In the genomic region with DNA sequence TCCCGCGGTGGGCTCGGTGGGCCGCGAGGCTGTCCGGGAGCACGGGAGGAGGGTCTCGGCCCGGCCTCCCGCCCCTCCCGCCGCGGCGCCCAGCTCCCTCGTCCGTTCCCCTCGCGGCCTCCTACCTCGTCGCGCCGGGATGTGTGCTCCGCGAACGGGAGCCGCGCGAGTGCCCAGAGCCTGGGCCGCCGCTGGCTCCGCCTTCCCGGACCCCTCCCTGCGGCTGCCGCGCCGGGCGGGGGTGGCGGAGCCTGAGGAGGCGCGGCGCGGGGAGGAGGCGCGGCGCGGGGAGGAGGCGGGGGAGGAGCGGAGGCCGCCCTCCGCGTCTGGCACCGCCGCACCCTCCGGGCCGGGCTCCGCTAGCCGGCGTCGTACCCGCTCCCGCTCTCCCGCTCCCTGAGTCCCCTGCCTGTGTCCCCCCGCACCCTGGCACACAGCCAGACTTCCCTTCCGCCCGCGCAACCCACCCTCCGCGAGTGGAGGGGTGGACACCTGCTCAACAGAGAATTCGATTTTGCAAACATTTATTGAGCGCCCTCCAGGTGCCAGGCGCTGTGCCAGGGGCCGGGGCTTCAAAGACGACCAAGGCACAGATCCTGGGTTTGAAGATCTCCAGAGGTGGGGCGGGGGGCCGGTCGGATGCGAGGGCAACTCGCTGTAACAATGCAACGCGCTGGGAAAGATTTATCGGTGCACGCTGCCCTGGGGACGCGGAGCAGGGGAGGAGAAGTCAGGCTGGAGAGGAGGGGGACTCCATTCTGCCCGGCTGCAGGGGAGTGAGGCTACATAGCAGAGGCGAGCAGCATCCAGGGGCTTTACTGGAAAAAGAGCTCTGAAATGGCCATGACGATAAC, we compare ENCODE assay signal across 7 cellular contexts. TPM values are rescaled to one million over a fixed set of nuclear protein-coding genes. Genes with fewer than 3 reads are reported as not detected.
A peak's percentile ranks its signal among the peaks of the same experiment; 100 is the strongest.
DNase-seq lines count a peak whose midpoint lies in the region; ATAC-seq, FAIRE-seq and TF ChIP-seq lines count a peak whose summit lies in the region.

Gene MPP3 (minus strand): TSS at position 171 of the 854 bp plus-strand sequence. CDS start 1,240 bp downstream, outside the sequence.

- DNase-seq in GM18507 (ENCODE audit: extremely low spot score, insufficient read length, low read depth) (peak; percentile 15), NCI-H2196 (lab: John Stamatoyannopoulos, UW; ENCODE audit: unreplicated experiment) (peak; percentile 92)
- DNase-seq in activated CD4-positive, alpha-beta T cell treated with anti-CD3 and anti-CD28 coated beads, Interleukin-2, amount 50 U/mL, for 4 hours, result peak; percentile 36 to 45
- DNase-seq in stimulated activated CD4-positive, alpha-beta T cell treated with anti-CD3 and anti-CD28 coated beads, Interleukin-2, amount 100 ng/mL, for 48 hours, result peak; percentile 16 to 25

- ATAC-seq in HG02973 (IDR thresholded peaks at IDR 0.05; ENCODE audit: unreplicated experiment), result no peak

- no peak for TF ChIP-seq CTCF in liver (IDR thresholded peaks at IDR 0.05; ENCODE audit: low read depth, low read length, missing input control)

- H3K4me1 ChIP-seq in ectodermal cell (ENCODE audit: control insufficient read depth, insufficient read depth, low read length), result peaks cover 5% of the 10 kb centered on the region
- peaks cover 0 to 14% (median 10%) of the 10 kb centered on the region in 4 donors for H3K4me1 ChIP-seq in liver (ENCODE audit: control insufficient read depth in 4 of 4, insufficient read depth in 4 of 4, low read length in 3 of 4)

- H3K9me3 ChIP-seq in ectodermal cell (ENCODE audit: control insufficient read depth, low read length), result no peaks in the 10 kb centered on the region
- H3K9me3 ChIP-seq in liver (ENCODE audit: control insufficient read depth in 4 of 4, low read length in 3 of 4), result no peaks in the 10 kb centered on the region

- WGBS in ectodermal cell, 2 experiments, result 1% methylated on average over 87 of the region's 87 CpGs
- WGBS in liver, result 4% methylated on average over 87 of the region's 87 CpGs

- H3K4me3 ChIP-seq in ectodermal cell (ENCODE audit: insufficient read depth, low read depth, low read length) (peak within 1 kb of the TSS; percentile 72), liver (ENCODE audit: low read depth in 1 of 3, low read length in 3 of 3) (peak within 1 kb of the TSS in 2 of 3 donors; percentile 43 to 70)

- FAIRE-seq in GM18507 (lab: Jason Lieb, UNC), result no peak

- H3K27ac ChIP-seq in ectodermal cell (ENCODE audit: insufficient read depth, low read depth, low read length, poor library complexity, severe bottlenecking) (no peak within 1 kb of the TSS), liver (ENCODE audit: low read depth in 1 of 2, low read length in 2 of 2) (no peak within 1 kb of the TSS)

- no peak within 1 kb of the TSS for H3K9ac ChIP-seq in liver (ENCODE audit: low read depth in 1 of 2, low read length in 2 of 2)

- H3K36me3 ChIP-seq in ectodermal cell (ENCODE audit: control insufficient read depth, insufficient read depth, low read length) (no peaks in the 10 kb centered on the region), liver (ENCODE audit: control insufficient read depth in 4 of 4, insufficient read depth in 3 of 4, low read depth in 1 of 4, low read length in 3 of 4) (no peaks in the 10 kb centered on the region)

- H3K27me3 ChIP-seq in ectodermal cell (ENCODE audit: control insufficient read depth, insufficient read depth, low read length, poor library complexity, severe bottlenecking), result peaks cover 30% of the 10 kb centered on the region
- H3K27me3 ChIP-seq in liver (ENCODE audit: control insufficient read depth in 4 of 4, insufficient read depth in 4 of 4, low read length in 3 of 4), result no peaks in the 10 kb centered on the region

- no peak for TF ChIP-seq RAD21 in liver (IDR thresholded peaks at IDR 0.05)

TF ChIP-seq in liver, 16 proteins besides CTCF, POLR2A, EP300 and RAD21:
- TF ChIP-seq JUND (IDR thresholded peaks at IDR 0.05), result no peak
- TF ChIP-seq GABPA (IDR thresholded peaks at IDR 0.05 in 1 of 2, conservative IDR thresholded peaks at IDR 0.05 in 1 of 2), result no peak
- no peak for TF ChIP-seq SP1 (IDR thresholded peaks at IDR 0.05)

RNA-seq across cellular contexts. Expression of gene MPP3, which starts in this region (rescaled TPM):
- 5.9 TPM for polyA plus RNA-seq in ectodermal cell (2013, experiment 1 of 4)
- polyA plus RNA-seq in ectodermal cell (2013, experiment 2 of 4), result 8.3 TPM
- polyA plus RNA-seq in ectodermal cell (2013, experiment 3 of 4), result 10.2 TPM
- polyA plus RNA-seq in ectodermal cell (2013, experiment 4 of 4), result 9.1 TPM
- total RNA-seq in liver, result 1 to 10 TPM in 1 of 2 donors, under 1 TPM in 1; 0.23 to 1.3 TPM
- under 1 TPM; 0.63 to 0.82 TPM for polyA plus RNA-seq in liver

Comparison
In these comparisons a context has a peak if more than half of its experiments do, and no peak if none do; other contexts are left out.
1. DNase-seq: peak in every context shown above with its lines; median percentile 92 in NCI-H2196; 40 in activated CD4-positive, alpha-beta T cell treated with anti-CD3 and anti-CD28 coated beads, Interleukin-2, amount 50 U/mL, for 4 hours; 20 in stimulated activated CD4-positive, alpha-beta T cell treated with anti-CD3 and anti-CD28 coated beads, Interleukin-2, amount 100 ng/mL, for 48 hours; 15 in GM18507.